8 cellular contexts compared by ENCODE assay signal in the genomic region with DNA sequence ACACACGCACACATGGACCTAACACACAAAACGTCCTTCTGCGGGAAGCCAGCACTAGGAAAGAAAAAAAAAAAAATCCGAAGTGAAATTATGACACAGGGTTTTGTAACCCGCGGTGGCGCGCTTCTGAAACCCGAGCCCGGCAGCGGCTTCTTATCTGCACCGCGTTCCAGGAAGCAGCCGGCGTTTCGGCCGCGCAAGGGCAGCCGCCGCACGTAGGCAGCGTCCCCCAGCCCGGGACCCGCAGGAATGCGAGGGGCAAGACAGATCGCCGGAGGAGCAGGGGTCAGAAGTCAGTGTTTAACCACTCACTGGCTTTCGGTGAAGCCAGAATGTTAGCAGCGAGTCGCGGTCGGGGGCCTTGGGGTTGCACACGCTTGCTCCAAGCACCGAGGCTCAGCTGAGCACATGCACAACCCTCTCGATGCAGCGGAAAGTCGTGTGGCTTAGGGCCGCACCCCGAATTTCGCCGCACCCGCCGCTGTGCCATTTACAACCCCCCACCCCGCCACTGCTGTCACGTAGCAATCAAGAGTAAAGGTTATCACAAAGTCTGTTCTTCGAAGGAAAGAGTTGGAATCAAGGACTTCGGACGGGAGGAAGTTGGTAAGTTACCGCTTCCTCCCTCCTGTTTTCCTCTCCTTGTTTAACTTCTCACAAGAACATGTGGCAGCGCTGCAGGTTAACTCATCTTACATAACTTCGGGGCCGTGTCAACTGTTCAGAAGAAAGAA.
DNase-seq lines count a peak whose midpoint lies in the region; ATAC-seq and FAIRE-seq lines count a peak whose summit lies in the region.

No MANE protein-coding gene starts in this region.

- H2AK5ac ChIP-seq in mesendoderm (ENCODE audit: low read length) = no peak overlapping the region

- ATAC-seq in HG02973 (IDR thresholded peaks at IDR 0.05; ENCODE audit: unreplicated experiment) (peak; percentile 48), HG03457 (IDR thresholded peaks at IDR 0.05; ENCODE audit: unreplicated experiment) (no peak)
- peak; percentile 84 for ATAC-seq in effector memory CD8-positive, alpha-beta T cell (replicated peaks)

- H4K8ac ChIP-seq in mesendoderm (ENCODE audit: low read depth, low read length) = no peak overlapping the region

- no peaks in the 10 kb centered on the region for H3K9me3 Mint-ChIP-seq in effector memory CD8-positive, alpha-beta T cell

- H2BK5ac ChIP-seq in mesendoderm (ENCODE audit: low read length) = no peak overlapping the region

- no peaks in the 10 kb centered on the region for H3K27me3 Mint-ChIP-seq in effector memory CD8-positive, alpha-beta T cell

- peak overlapping the region; percentile 88 for H3K56ac ChIP-seq in mesendoderm (ENCODE audit: low read length)

- no peaks in the 10 kb centered on the region for H3K27me3 ChIP-seq in mesendoderm (ENCODE audit: insufficient read depth, low read length, poor library complexity)

- H3K27ac Mint-ChIP-seq in effector memory CD8-positive, alpha-beta T cell = peak overlapping the region; percentile 85 to 94

- WGBS in mesendoderm (ENCODE audit: extremely low coverage, insufficient coverage, low lambda C conversion rate) = no CpG with 5 or more reads among the region's 52 CpGs

- FAIRE-seq in GM18507 (lab: Jason Lieb, UNC) = peak; percentile 73

- H3K36me3 ChIP-seq in mesendoderm (ENCODE audit: control insufficient read depth, insufficient read depth, low read length) = no peaks in the 10 kb centered on the region

- no peaks in the 10 kb centered on the region for H3K4me1 ChIP-seq in mesendoderm (ENCODE audit: control insufficient read depth, low read depth, low read length)

- no peaks in the 10 kb centered on the region for H3K79me2 ChIP-seq in mesendoderm (ENCODE audit: control insufficient read depth, insufficient read depth, low read length)

- no peak overlapping the region for H3K23ac ChIP-seq in mesendoderm (ENCODE audit: low read length)

- H3K4me3 Mint-ChIP-seq in effector memory CD8-positive, alpha-beta T cell = peak overlapping the region; percentile 92 to 94

- peak overlapping the region; percentile 85 for H3K18ac ChIP-seq in mesendoderm (ENCODE audit: low read length)

- no peak overlapping the region for H3K4ac ChIP-seq in mesendoderm (ENCODE audit: low read depth, low read length)

- DNase-seq in GM18507 (ENCODE audit: extremely low spot score, insufficient read length, low read depth) = peak; percentile 47
- peak; percentile 39 for DNase-seq in NCI-H748 treated with DMSO at 0.1 percent for 48 hours (lab: John Stamatoyannopoulos, UW)
- DNase-seq in activated CD8-positive, alpha-beta memory T cell treated with anti-CD3 and anti-CD28 coated beads for 48 hours (ENCODE audit: low read depth in 2 of 3, low spot score in 2 of 3) = peak in 2 of 3 experiments; percentile 80 to 91
- DNase-seq in effector memory CD8-positive, alpha-beta T cell = peak; percentile 57 to 61 (median 58)
- peak; percentile 93 for DNase-seq in mesendoderm
- peak; percentile 48 for DNase-seq in stimulated activated CD8-positive, alpha-beta memory T cell treated with anti-CD3 and anti-CD28 coated beads, Interleukin-12 subunit alpha, Interleukin-12 subunit beta, amount 100 ng/mL, for 4 hours (ENCODE audit: low read depth)

- H2BK15ac ChIP-seq in mesendoderm (replicated peaks; ENCODE audit: low read depth) = no peak overlapping the region

- H3K79me1 ChIP-seq in mesendoderm (ENCODE audit: low read length) = no peaks in the 10 kb centered on the region

- H2BK120ac ChIP-seq in mesendoderm (ENCODE audit: low read depth, low read length) = no peak overlapping the region

- peak overlapping the region; percentile 23 for H3K27ac ChIP-seq in mesendoderm (ENCODE audit: low read depth, low read length)

- peaks cover 31% of the 10 kb centered on the region in 2 donors for H3K4me1 Mint-ChIP-seq in effector memory CD8-positive, alpha-beta T cell (ENCODE audit: low read depth in 2 of 2)

- H3K4me3 ChIP-seq in mesendoderm (ENCODE audit: low read length) = peak overlapping the region; percentile 2

- peaks cover 19% of the 10 kb centered on the region for H3K36me3 Mint-ChIP-seq in effector memory CD8-positive, alpha-beta T cell (ENCODE audit: insufficient read depth)

- peak overlapping the region; percentile 66 for H3K4me2 ChIP-seq in mesendoderm (ENCODE audit: low read length)

- H3K9ac ChIP-seq in mesendoderm (ENCODE audit: low read length) = peak overlapping the region; percentile 71

- H4K5ac ChIP-seq in mesendoderm (ENCODE audit: low read length) = no peak overlapping the region

Comparison
In these comparisons a context has a peak if more than half of its experiments do, and no peak if none do; other contexts are left out.
1. DNase-seq: peak in every context shown above with its lines; median percentile 93 in mesendoderm; 86 in activated CD8-positive, alpha-beta memory T cell treated with anti-CD3 and anti-CD28 coated beads for 48 hours; 58 in effector memory CD8-positive, alpha-beta T cell; 48 in stimulated activated CD8-positive, alpha-beta memory T cell treated with anti-CD3 and anti-CD28 coated beads, Interleukin-12 subunit alpha, Interleukin-12 subunit beta, amount 100 ng/mL, for 4 hours; 47 in GM18507; 39 in NCI-H748 treated with DMSO at 0.1 percent for 48 hours.